ENCODE assay signal across 16 cellular contexts in genomic region chr4:80709082-80709869, GRCh38.
"Had no signal": no experiment of that assay in that cellular context is flagged by ENCODE, and none has a peak within 500 bp of the region (broad histone marks: within the 10 kb centered on the region; RNA-seq: fewer than 3 reads in every experiment).

No MANE protein-coding gene starts in this region.

- H3K9me3 ChIP-seq: gastroesophageal sphincter, heart right ventricle, transverse colon had no signal

- H3K27ac Mint-ChIP-seq: dendritic cell treated with granulocyte-macrophage colony-stimulating factor and Interleukin-4, amounts not matched to agents 40 ng/mL and 50 ng/mL, for 4 days; neural progenitor cell had no signal

- H3K27me3 ChIP-seq: gastroesophageal sphincter, heart right ventricle, neural progenitor cell, transverse colon had no signal

- DNase-seq: activated CD4-positive, alpha-beta T cell treated with anti-CD3 and anti-CD28 coated beads, Interleukin-2, amount 50 U/mL, for 4 hours; activated gamma-delta T cell; activated T-cell treated with anti-CD3 and anti-CD28 coated beads, Interleukin-2, amount 50 U/mL, for 48 hours; aorta; effector memory CD4-positive, alpha-beta T cell; heart right ventricle; left colon; midbrain; stimulated activated naive CD8-positive, alpha-beta T cell treated with anti-CD3 and anti-CD28 coated beads, Interleukin-15, Interleukin-2, amounts not matched to agents 100 U/mL and 50 U/mL, for 24 hours; T1000; transverse colon had no signal

- H3K27me3 Mint-ChIP-seq: dendritic cell treated with granulocyte-macrophage colony-stimulating factor and Interleukin-4, amounts not matched to agents 40 ng/mL and 50 ng/mL, for 4 days had no signal

- H3K4me3 Mint-ChIP-seq: dendritic cell treated with granulocyte-macrophage colony-stimulating factor and Interleukin-4, amounts not matched to agents 40 ng/mL and 50 ng/mL, for 4 days; neural progenitor cell had no signal

- H3K36me3 ChIP-seq: gastroesophageal sphincter, heart right ventricle, neural progenitor cell, transverse colon had no signal

- H3K4me1 Mint-ChIP-seq: neural progenitor cell had no signal

- H3K27ac ChIP-seq: gastroesophageal sphincter, heart right ventricle, neural progenitor cell, transverse colon had no signal

- ATAC-seq: activated CD4-positive, CD25-positive, alpha-beta regulatory T cell treated with anti-CD3 and anti-CD28 coated beads, Interleukin-2, amount 50 U/mL, for 24 hours; gastroesophageal sphincter; heart right ventricle; left colon; sciatic nerve; stimulated activated naive CD8-positive, alpha-beta T cell treated with anti-CD3 and anti-CD28 coated beads, Interleukin-15, Interleukin-2, amounts not matched to agents 100 U/mL and 50 U/mL, for 24 hours had no signal

- H3K36me3 Mint-ChIP-seq: neural progenitor cell had no signal

- H3K4me3 ChIP-seq: gastroesophageal sphincter, heart right ventricle, neural progenitor cell, transverse colon had no signal

- H3K9me3 Mint-ChIP-seq: dendritic cell treated with granulocyte-macrophage colony-stimulating factor and Interleukin-4, amounts not matched to agents 40 ng/mL and 50 ng/mL, for 4 days; neural progenitor cell had no signal

- H3K4me1 ChIP-seq: heart right ventricle, transverse colon had no signal
